Comparison of ENCODE assay signal across 7 cellular contexts in the genomic region with DNA sequence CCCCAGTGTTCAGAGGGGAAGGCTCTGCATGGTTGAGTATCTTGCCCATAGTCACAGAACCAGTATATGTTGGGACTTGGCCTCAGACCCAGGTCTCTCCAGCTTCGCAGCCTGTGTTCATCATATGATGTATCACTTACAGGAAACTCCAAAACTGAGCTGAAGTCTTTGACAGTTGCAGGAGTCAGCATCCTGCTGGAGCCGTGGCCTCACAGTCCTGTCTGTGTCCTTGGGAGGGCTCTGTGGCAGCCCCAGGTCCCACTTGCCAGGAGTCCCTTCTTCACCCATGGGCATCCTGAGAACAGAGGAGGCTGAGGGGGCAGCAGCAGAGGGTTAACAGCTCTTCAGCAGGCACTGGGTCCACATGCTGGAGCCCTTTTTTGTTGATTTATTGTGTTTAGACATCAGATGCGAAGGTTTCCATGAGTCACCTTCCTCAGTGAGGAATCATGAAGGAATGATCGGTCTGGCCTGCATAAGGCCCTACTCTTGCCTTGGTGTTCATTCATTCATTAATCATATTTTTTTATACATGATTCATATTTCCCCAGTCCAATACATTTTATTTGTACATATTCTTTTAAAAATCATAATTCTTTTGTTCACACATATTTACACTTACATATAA.
DNase-seq lines count a peak whose midpoint lies in the region; ATAC-seq and TF ChIP-seq lines count a peak whose summit lies in the region.
"Not testable (repeated sequence)": the region's sequence is repeated elsewhere in the genome, so short reads cannot be mapped to it uniquely, and the experiment has no call there.

No MANE protein-coding gene starts in this region.

- H3K27ac ChIP-seq in HCT116 (ENCODE audit: low read depth, low read length); Panc1 (ENCODE audit: low read length); SK-N-SH (ENCODE audit: low read depth in 2 of 2, low read length in 1 of 2); brain microvascular endothelial cell; foreskin keratinocyte: not testable (repeated sequence)

- POLR2A ChIA-PET in HCT116 (lab: Charles Lee); Panc1 (lab: Charles Lee); SK-N-SH (lab: Yijun Ruan, JAX): not testable (repeated sequence)

- H3F3A ChIP-seq in SK-N-SH (replicated peaks; ENCODE audit: insufficient read depth) = not testable (repeated sequence)

- not testable (repeated sequence) for TF ChIP-seq POLR2A in HCT116 (IDR thresholded peaks at IDR 0.05; ENCODE audit: borderline replicate concordance, extremely low read depth, insufficient read depth, insufficient read length)

- H3K4me3 ChIP-seq in HCT116 (replicated peaks in 1 of 2; ENCODE audit: low read depth in 1 of 2, low read length in 2 of 2); MG63; Panc1 (ENCODE audit: low read depth in 2 of 2, low read length in 2 of 2); SK-N-SH (ENCODE audit: low read depth in 2 of 2, low read length in 1 of 2); brain microvascular endothelial cell (ENCODE audit: low read depth, low read length): not testable (repeated sequence)

- H2AFZ ChIP-seq in HCT116 (ENCODE audit: low read depth, low read length, poor library complexity, severe bottlenecking); SK-N-SH (ENCODE audit: low read depth): not testable (repeated sequence)

- WGBS in SK-N-SH (ENCODE audit: low lambda C conversion rate) = 0% methylated on average over 2 of the region's 4 CpGs

- not testable (repeated sequence) for H3K4me1 ChIP-seq in HCT116 (ENCODE audit: control insufficient read depth in 1 of 2, insufficient read depth in 2 of 2, low read length in 2 of 2); Panc1 (ENCODE audit: control insufficient read depth, insufficient read depth, low read length); SK-N-SH (ENCODE audit: control insufficient read depth in 1 of 2, insufficient read depth in 2 of 2, low read depth in 1 of 2, low read length in 1 of 2); foreskin keratinocyte

- not testable (repeated sequence) for TF ChIP-seq RAD21 in HCT116 (IDR thresholded peaks at IDR 0.05; ENCODE audit: low read depth); SK-N-SH (IDR thresholded peaks at IDR 0.05; ENCODE audit: low read length)

- H3K79me2 ChIP-seq in HCT116 (ENCODE audit: insufficient read depth, low read length); SK-N-SH (ENCODE audit: insufficient read depth): not testable (repeated sequence)

- H3K27me3 ChIP-seq in HCT116 (ENCODE audit: insufficient read depth, low read length); MG63; Panc1 (ENCODE audit: control insufficient read depth, insufficient read depth, low read length); SK-N-SH (ENCODE audit: insufficient read depth); brain microvascular endothelial cell (replicated peaks); foreskin keratinocyte: not testable (repeated sequence)

- H4K20me1 ChIP-seq in HCT116 (ENCODE audit: insufficient read depth); SK-N-SH (ENCODE audit: insufficient read depth): not testable (repeated sequence)

- H3K9ac ChIP-seq in HCT116 (ENCODE audit: low read length); SK-N-SH: not testable (repeated sequence)

- H3K9me3 ChIP-seq in HCT116 (ENCODE audit: control insufficient read depth in 1 of 2, insufficient read depth in 1 of 2, low read depth in 1 of 2, low read length in 2 of 2); MG63; Panc1 (ENCODE audit: control insufficient read depth, insufficient read depth, low read depth, low read length); SK-N-SH: not testable (repeated sequence)

- H3K36me3 ChIP-seq in HCT116 (ENCODE audit: control insufficient read depth in 1 of 2, insufficient read depth in 2 of 2, low read length in 2 of 2); MG63; Panc1 (ENCODE audit: control insufficient read depth, insufficient read depth, low read length); SK-N-SH (replicated peaks in 1 of 2; ENCODE audit: control insufficient read depth in 1 of 2, insufficient read depth in 2 of 2, low read length in 1 of 2); brain microvascular endothelial cell (replicated peaks): not testable (repeated sequence)

- intact Hi-C loops in HCT116 (cut with micrococcal nuclease); Panc1 (cut with micrococcal nuclease; ENCODE audit: unreplicated experiment): not testable (repeated sequence)

- not testable (repeated sequence) for H3K9me2 ChIP-seq in HCT116 (ENCODE audit: insufficient read depth); SK-N-SH

- RAD21 ChIA-PET in HCT116 (lab: Charles Lee; ENCODE audit: low non-redundant PET in 1 of 2, low total read pairs in 2 of 2, uncharacterized antibody in 2 of 2, unreplicated experiment in 2 of 2) = not testable (repeated sequence)

- TF ChIP-seq EP300 in SK-N-SH (IDR thresholded peaks at IDR 0.05; ENCODE audit: borderline replicate concordance in 1 of 2, low read depth in 1 of 2, low read length in 1 of 2) = not testable (repeated sequence)

- not testable (repeated sequence) for TF ChIP-seq CTCF in HCT116 (IDR thresholded peaks at IDR 0.05 in 2 of 3, conservative IDR thresholded peaks at IDR 0.05 in 1 of 3; ENCODE audit: borderline replicate concordance in 1 of 3, insufficient read depth in 1 of 3, low read depth in 2 of 3, low read length in 2 of 3); Panc1 (IDR thresholded peaks at IDR 0.05); SK-N-SH (IDR thresholded peaks at IDR 0.05); brain microvascular endothelial cell (IDR thresholded peaks at IDR 0.05; ENCODE audit: low read depth, low read length, missing control alignments); foreskin keratinocyte (conservative IDR thresholded peaks at IDR 0.05); omental fat pad (IDR thresholded peaks at IDR 0.05)

- CTCF ChIA-PET in HCT116 (lab: Charles Lee); Panc1 (lab: Charles Lee); SK-N-SH (lab: Yijun Ruan, JAX): not testable (repeated sequence)

- in situ Hi-C loops in Panc1 (cut with HindIII; ENCODE audit: low pct_unique_long_range_greater_than_20kb, low sequenced_read_pairs); brain microvascular endothelial cell (cut with HindIII; ENCODE audit: low pct_ligation_motif_present, low sequenced_read_pairs): not testable (repeated sequence)

- H3K4me2 ChIP-seq in HCT116 (ENCODE audit: low read length); SK-N-SH: not testable (repeated sequence)

- not testable (repeated sequence) for DNase-seq in HCT116 (ENCODE audit: low read depth, low spot score); Panc1 (ENCODE audit: low read depth, low spot score); SK-N-SH; foreskin keratinocyte; omental fat pad (ENCODE audit: low spot score)
- DNase-seq in MG63 (peak; percentile 2), brain microvascular endothelial cell (peak; percentile 84)

- not testable (repeated sequence) for BruUV-seq in HCT116 (replicated peaks; lab: Mats Ljungman, UMichigan); Panc1 (replicated peaks; lab: Mats Ljungman, UMichigan)

- ATAC-seq in HCT116 (peak; percentile 81), Panc1 (peak; percentile 79), foreskin keratinocyte (peak; percentile 99), omental fat pad (ENCODE audit: low FRiP score) (peak; percentile 78)

TF ChIP-seq in SK-N-SH, 30 proteins besides CTCF, POLR2A, EP300 and RAD21:
- TF ChIP-seq, protein P1, sequence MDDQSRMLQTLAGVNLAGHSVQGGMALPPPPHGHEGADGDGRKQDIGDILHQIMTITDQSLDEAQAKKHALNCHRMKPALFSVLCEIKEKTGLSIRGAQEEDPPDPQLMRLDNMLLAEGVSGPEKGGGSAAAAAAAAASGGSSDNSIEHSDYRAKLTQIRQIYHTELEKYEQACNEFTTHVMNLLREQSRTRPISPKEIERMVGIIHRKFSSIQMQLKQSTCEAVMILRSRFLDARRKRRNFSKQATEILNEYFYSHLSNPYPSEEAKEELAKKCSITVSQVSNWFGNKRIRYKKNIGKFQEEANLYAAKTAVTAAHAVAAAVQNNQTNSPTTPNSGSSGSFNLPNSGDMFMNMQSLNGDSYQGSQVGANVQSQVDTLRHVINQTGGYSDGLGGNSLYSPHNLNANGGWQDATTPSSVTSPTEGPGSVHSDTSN (IDR thresholded peaks at IDR 0.05) = peak; percentile 3; the same call in 1 of the 2 replicates
